Comparison of ENCODE assay signal across 17 cellular contexts in the genomic region with DNA sequence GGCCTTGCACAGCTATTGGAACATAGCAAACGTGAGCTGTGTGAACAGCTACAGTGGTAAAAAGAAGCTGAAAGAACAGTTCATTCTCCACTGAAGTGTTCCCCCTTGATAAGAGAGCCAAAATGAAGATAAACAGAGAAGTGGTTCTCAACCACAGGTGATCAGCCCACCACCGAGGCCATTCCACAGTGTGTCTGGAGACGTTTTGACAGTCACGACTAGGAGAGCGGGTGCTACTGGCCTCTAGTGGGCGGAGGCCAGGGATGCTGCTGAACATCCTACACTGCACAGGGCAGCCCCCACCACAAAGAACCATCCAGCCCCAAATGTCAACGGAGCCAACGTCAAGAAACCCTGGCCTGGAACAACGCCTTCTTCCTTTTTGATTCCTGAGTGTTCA. TPM values are rescaled to one million over a fixed set of nuclear protein-coding genes. Genes with fewer than 3 reads are reported as not detected.
DNase-seq lines count a peak whose midpoint lies in the region; ATAC-seq, FAIRE-seq and TF ChIP-seq lines count a peak whose summit lies in the region.
"Had no signal": no experiment of that assay in that cellular context is flagged by ENCODE, and none has a peak within 500 bp of the region (broad histone marks: within the 10 kb centered on the region; RNA-seq: fewer than 3 reads in every experiment).

No MANE protein-coding gene starts in this region.

- TF ChIP-seq EP300 in H1 (IDR thresholded peaks at IDR 0.05; ENCODE audit: borderline replicate concordance in 1 of 2, low read depth in 2 of 2, low read length in 2 of 2) = no peak
- no peak for TF ChIP-seq EP300 in gastroesophageal sphincter (IDR thresholded peaks at IDR 0.05)

- no peak overlapping the region for H4K8ac ChIP-seq in H1 (ENCODE audit: extremely low read depth, insufficient read depth, low read length)

- H3K4me3 Mint-ChIP-seq in stimulated activated effector memory CD8-positive, alpha-beta T cell treated with anti-CD3 and anti-CD28 coated beads, Interleukin-12 subunit alpha, Interleukin-12 subunit beta, amount 100 ng/mL, for 72 hours = no peak overlapping the region
- H3K4me3 Mint-ChIP-seq: activated CD4-positive, alpha-beta T cell treated with anti-CD3 and anti-CD28 coated beads for 36 hours; CD8-positive, alpha-beta T cell; type B pancreatic cell had no signal

- H3K9me3 ChIP-seq in H1 (ENCODE audit: insufficient read depth in 2 of 2, low read depth in 1 of 2, low read length in 1 of 2) = no peaks in the 10 kb centered on the region
- H3K9me3 ChIP-seq in osteoblast (ENCODE audit: low read depth, low read length) = no peaks in the 10 kb centered on the region
- H3K9me3 ChIP-seq in gastroesophageal sphincter = no peaks in the 10 kb centered on the region

- no peak overlapping the region for H3K23ac ChIP-seq in H1 (ENCODE audit: insufficient read length)

- TF ChIP-seq CTCF in GM06990 (IDR thresholded peaks at IDR 0.05; ENCODE audit: insufficient read depth, low read length, poor library complexity, severe bottlenecking) = peak; percentile 16
- peak; percentile 28 to 72 (median 72); a peak in 3 of 4 replicates for TF ChIP-seq CTCF in H1 (IDR thresholded peaks at IDR 0.05; ENCODE audit: control extremely low read depth in 1 of 3, insufficient read depth in 1 of 3, low read depth in 1 of 3, low read length in 3 of 3)
- peak; percentile 12 for TF ChIP-seq CTCF in osteoblast (IDR thresholded peaks at IDR 0.05; ENCODE audit: extremely low read depth, low read depth, low read length)
- TF ChIP-seq CTCF in gastroesophageal sphincter (IDR thresholded peaks at IDR 0.05) = no peak

- in situ Hi-C loops in KBM-7 (cut with MboI; ENCODE audit: low pct_unique_long_range_greater_than_20kb, low sequenced_read_pairs) = no loop called here

- H4K91ac ChIP-seq in H1 (replicated peaks; ENCODE audit: insufficient read length, low read length) = no peak overlapping the region

- CTCF ChIA-PET in H1 (lab: Charles Lee; ENCODE audit: partially characterized antibody) = interaction anchor here (0.5 to 3.4 kb wide), 8 partner anchors 9 to 246 kb away, joined by 3 to 13 read pairs (median 4); no protein-coding TSS in a partner anchor

- POLR2A ChIA-PET in H1 (lab: Charles Lee; ENCODE audit: partially characterized antibody) = no interaction called here

- H3K4me1 Mint-ChIP-seq in stimulated activated effector memory CD8-positive, alpha-beta T cell treated with anti-CD3 and anti-CD28 coated beads, Interleukin-12 subunit alpha, Interleukin-12 subunit beta, amount 100 ng/mL, for 72 hours = peaks cover 40% of the 10 kb centered on the region

- H3K36me3 ChIP-seq in GM06990 (ENCODE audit: control insufficient read depth, insufficient read depth, low read length) (peaks cover 1% of the 10 kb centered on the region), H1 (ENCODE audit: control insufficient read depth in 2 of 4, insufficient read depth in 4 of 4, low read length in 3 of 4) (no peaks in the 10 kb centered on the region), osteoblast (ENCODE audit: insufficient read depth, low read length) (no peaks in the 10 kb centered on the region), gastroesophageal sphincter (no peaks in the 10 kb centered on the region)

- H3K4ac ChIP-seq in H1 (replicated peaks; ENCODE audit: insufficient read length, low read depth, low read length) = no peak overlapping the region

- no peaks in the 10 kb centered on the region for H3K9me3 Mint-ChIP-seq in stimulated activated effector memory CD8-positive, alpha-beta T cell treated with anti-CD3 and anti-CD28 coated beads, Interleukin-12 subunit alpha, Interleukin-12 subunit beta, amount 100 ng/mL, for 72 hours
- H3K9me3 Mint-ChIP-seq: CD8-positive, alpha-beta T cell had no signal

- H3K79me2 ChIP-seq in H1 (ENCODE audit: control insufficient read depth in 1 of 2, insufficient read depth in 2 of 2, low read length in 2 of 2) (no peaks in the 10 kb centered on the region), osteoblast (ENCODE audit: insufficient read depth, low read length) (no peaks in the 10 kb centered on the region)

- H2AK5ac ChIP-seq in H1 (ENCODE audit: low read depth, low read length) = no peak overlapping the region

- H4K20me1 ChIP-seq in H1 (replicated peaks in 1 of 2; ENCODE audit: control insufficient read depth in 1 of 2, insufficient read depth in 2 of 2, low read length in 2 of 2) = no peaks in the 10 kb centered on the region
- H4K20me1 ChIP-seq in osteoblast (ENCODE audit: insufficient read depth, low read length) = peaks cover 32% of the 10 kb centered on the region

- H3K14ac ChIP-seq in H1 (ENCODE audit: insufficient read length) = no peak overlapping the region

- no peak overlapping the region for H3K27ac Mint-ChIP-seq in stimulated activated effector memory CD8-positive, alpha-beta T cell treated with anti-CD3 and anti-CD28 coated beads, Interleukin-12 subunit alpha, Interleukin-12 subunit beta, amount 100 ng/mL, for 72 hours
- H3K27ac Mint-ChIP-seq: activated CD4-positive, alpha-beta T cell treated with anti-CD3 and anti-CD28 coated beads for 36 hours; CD8-positive, alpha-beta T cell; type B pancreatic cell had no signal

- no peak overlapping the region for H2BK5ac ChIP-seq in H1 (ENCODE audit: low read depth, low read length)

- no peaks in the 10 kb centered on the region for H3K23me2 ChIP-seq in H1 (ENCODE audit: low read depth, low read length)

- H3K4me1 ChIP-seq in H1 (replicated peaks in 1 of 4; ENCODE audit: control insufficient read depth in 3 of 4, insufficient read depth in 4 of 4, low read length in 3 of 4) (peaks cover 0 to 3% (median 0%) of the 10 kb centered on the region in 4 experiments; a peak in 2 of 7 replicates), osteoblast (ENCODE audit: insufficient read depth, low read length) (peaks cover 3% of the 10 kb centered on the region), gastroesophageal sphincter (peaks cover 0 to 20% (median 0%) of the 10 kb centered on the region in 3 donors)

- H3K4me3 ChIP-seq in GM06990 (replicated peaks; ENCODE audit: low read depth, low read length) = no peak overlapping the region
- no peak overlapping the region for H3K4me3 ChIP-seq in H1 (ENCODE audit: extremely low read depth in 1 of 4, insufficient read depth in 2 of 4, low read depth in 3 of 4, low read length in 4 of 4)
- H3K4me3 ChIP-seq in osteoblast (ENCODE audit: insufficient read depth, low read length) = no peak overlapping the region
- H3K4me3 ChIP-seq in gastroesophageal sphincter = no peak overlapping the region

- DNase-seq in GM06990 (ENCODE audit: extremely low read depth, insufficient read length) (no peak), NAMALWA (ENCODE audit: low spot score) (peak; percentile 21), H1 (ENCODE audit: low read depth in 1 of 2, low spot score in 2 of 2) (no peak), osteoblast (ENCODE audit: insufficient read length, low spot score, missing footprints) (no peak), KBM-7 (no peak)
- no peak for DNase-seq in stimulated activated effector memory CD8-positive, alpha-beta T cell treated with anti-CD3 and anti-CD28 coated beads, Interleukin-12 subunit alpha, Interleukin-12 subunit beta, amount 100 ng/mL, for 72 hours (ENCODE audit: low spot score in 2 of 2)
- DNase-seq: activated CD4-positive, alpha-beta T cell treated with anti-CD3 and anti-CD28 coated beads for 36 hours; CD8-positive, alpha-beta T cell; cerebellar nuclear complex; KG1; left colon; NCI-H1436 treated with DMSO at 0.1 percent for 48 hours; NCI-H526; stimulated activated CD8-positive, alpha-beta memory T cell treated with anti-CD3 and anti-CD28 coated beads, Interleukin-4, amount 100 ng/mL, for 48 hours; T-helper 1 cell had no signal

- no peak for FAIRE-seq in H1 (lab: Jason Lieb, UNC)

- no peak overlapping the region for H2BK12ac ChIP-seq in H1 (ENCODE audit: low read depth, low read length)

- H3K79me1 ChIP-seq in H1 (ENCODE audit: low read depth, low read length) = peaks cover 2% of the 10 kb centered on the region

- H2BK20ac ChIP-seq in H1 (ENCODE audit: low read length) = no peak overlapping the region

- no peak for ATAC-seq in stimulated activated effector memory CD8-positive, alpha-beta T cell treated with anti-CD3 and anti-CD28 coated beads, Interleukin-12 subunit alpha, Interleukin-12 subunit beta, amount 100 ng/mL, for 72 hours
- ATAC-seq in gastroesophageal sphincter = no peak
- ATAC-seq: activated CD4-positive, alpha-beta T cell treated with anti-CD3 and anti-CD28 coated beads for 36 hours; CD8-positive, alpha-beta T cell; left colon had no signal

- peaks cover 13% of the 10 kb centered on the region for H3K36me3 Mint-ChIP-seq in stimulated activated effector memory CD8-positive, alpha-beta T cell treated with anti-CD3 and anti-CD28 coated beads, Interleukin-12 subunit alpha, Interleukin-12 subunit beta, amount 100 ng/mL, for 72 hours
- H3K36me3 Mint-ChIP-seq: CD8-positive, alpha-beta T cell had no signal

- H3K56ac ChIP-seq in H1 (replicated peaks; ENCODE audit: insufficient read length, low read depth, low read length) = no peak overlapping the region

- 93% methylated on average over 9 of the region's 9 CpGs; no CpG with 5 or more reads in 1 of the 2 experiments for WGBS in H1 (ENCODE audit: extremely low coverage in 1 of 2, insufficient coverage in 1 of 2, insufficient read length in 1 of 2, insufficient replicate concordance in 2 of 2, low coverage in 1 of 2, low lambda C conversion rate in 2 of 2, missing lambda C conversion rate in 1 of 2), 2 experiments
- WGBS in gastroesophageal sphincter (ENCODE audit: low coverage in 1 of 2), 2 donors = 89 to 95% methylated on average over 3 to 5 of the region's 9 CpGs

- H3K27ac ChIP-seq in H1 (ENCODE audit: low read depth, low read length) = no peak overlapping the region
- no peak overlapping the region for H3K27ac ChIP-seq in osteoblast (ENCODE audit: low read depth, low read length)
- no peak overlapping the region for H3K27ac ChIP-seq in gastroesophageal sphincter

- no peak overlapping the region for H2BK120ac ChIP-seq in H1 (replicated peaks; ENCODE audit: low read depth, low read length)

- H3K4me2 ChIP-seq in H1 (ENCODE audit: insufficient read depth in 1 of 2, low read depth in 2 of 2, low read length in 2 of 2) (no peak overlapping the region), osteoblast (ENCODE audit: insufficient read depth, low read length) (no peak overlapping the region)

- no peak overlapping the region for H3K18ac ChIP-seq in H1 (ENCODE audit: extremely low read depth, low read length)

- H3K27me3 ChIP-seq in GM06990 (replicated peaks; ENCODE audit: control insufficient read depth, insufficient read depth, low read length) (no peaks in the 10 kb centered on the region), H1 (replicated peaks in 1 of 4; ENCODE audit: control insufficient read depth in 3 of 4, extremely low read depth in 1 of 4, insufficient read depth in 3 of 4, low read length in 3 of 4) (no peaks in the 10 kb centered on the region), osteoblast (ENCODE audit: insufficient read depth, low read length) (peaks cover 3% of the 10 kb centered on the region), gastroesophageal sphincter (no peaks in the 10 kb centered on the region)

- H4K5ac ChIP-seq in H1 (ENCODE audit: insufficient read length, low read depth, low read length) = no peak overlapping the region

- TF ChIP-seq POLR2A in H1 (IDR thresholded peaks at IDR 0.05; ENCODE audit: control extremely low read depth in 1 of 2, low read depth in 2 of 2, low read length in 2 of 2) = no peak
- TF ChIP-seq POLR2A in gastroesophageal sphincter (IDR thresholded peaks at IDR 0.05) = no peak

- no peak overlapping the region for H3K9ac ChIP-seq in H1 (replicated peaks in 1 of 4; ENCODE audit: extremely low read depth in 1 of 4, low read depth in 3 of 4, low read length in 3 of 4)

- H2BK15ac ChIP-seq in H1 (ENCODE audit: low read length) = no peak overlapping the region

- TF ChIP-seq RAD21 in H1 (IDR thresholded peaks at IDR 0.05 in 1 of 2, conservative IDR thresholded peaks at IDR 0.05 in 1 of 2; ENCODE audit: low read depth in 2 of 2, low read length in 2 of 2) = peak; percentile 23 to 36; a peak in 1 of 4 replicates

- H2AFZ ChIP-seq in H1 (ENCODE audit: low read length) = no peak overlapping the region
- H2AFZ ChIP-seq in osteoblast (ENCODE audit: low read length) = no peak overlapping the region

RNA-seq across cellular contexts. Expression of a gene that starts 38.4 kb away (rescaled TPM):
- 50.5 and 52.9 TPM in 2 replicates for total RNA-seq in H1 (2021; fragmentation: NEBNext Ultra II Directional; extraction: Animal tissue kit (Norgen Biotek cat#: 25700))
- polyA plus RNA-seq in H1 (2011; rRNA removed) = 45.1 and 61.8 TPM in 2 replicates
- 42.3 TPM for polyA plus RNA-seq in H1 (2011; cell fraction: cytosol; rRNA removed)
- polyA plus RNA-seq in H1 (2011; cell fraction: nucleus; rRNA removed) = 128 TPM
- 29.0 to 39.1 TPM (median 33.5 TPM) in 4 replicates for polyA plus RNA-seq in H1 (2012, experiment 1 of 2)
- polyA plus RNA-seq in H1 (2012, experiment 2 of 2) = 22.5 TPM
- polyA plus RNA-seq in H1 (2013, experiment 1 of 2) = 38.2 TPM
- 35.0 TPM for polyA plus RNA-seq in H1 (2013, experiment 2 of 2)
- 92.2 and 116 TPM in 2 replicates for polyA minus RNA-seq in H1 (2011; rRNA and poly(A)+ RNA removed)
- polyA minus RNA-seq in H1 (2011; cell fraction: cytosol; rRNA and poly(A)+ RNA removed) = 37.3 TPM
- polyA minus RNA-seq in H1 (2011; cell fraction: nucleus; rRNA and poly(A)+ RNA removed) = 53.5 TPM
- 47.4 and 52.2 TPM in 2 replicates for total RNA-seq in osteoblast
- 10 to 100 TPM; 32.5 to 54.5 (median 39.9) TPM for total RNA-seq in gastroesophageal sphincter

Comparison
In these comparisons a context has a peak if more than half of its experiments do, and no peak if none do; other contexts are left out.
1. CTCF ChIP-seq: peak in GM06990 (single experiment), H1 (3 of 3) and osteoblast (single experiment); none in gastroesophageal sphincter (0 of 4).